ENCODE assay signal across 20 cellular contexts in the genomic region with DNA sequence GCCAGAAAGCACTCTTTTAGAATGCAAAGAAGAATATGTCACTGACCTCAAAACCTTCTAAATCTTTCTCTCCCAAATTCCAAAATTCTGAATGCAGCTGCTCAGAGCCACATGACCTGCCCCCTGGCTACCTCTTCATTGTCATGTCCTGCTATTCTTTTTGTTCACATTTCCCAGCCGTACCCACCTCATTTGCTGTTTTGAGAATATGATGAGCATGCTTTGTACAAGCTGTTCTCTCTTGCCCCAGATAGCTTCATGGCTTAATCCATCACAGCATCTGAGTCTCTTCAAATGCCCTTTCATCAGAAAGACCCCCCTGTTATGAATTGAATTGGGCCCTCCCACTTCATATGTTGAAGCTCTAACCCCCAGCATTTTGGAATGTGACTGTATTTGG.
"Had no signal": no experiment of that assay in that cellular context is flagged by ENCODE, and none has a peak within 500 bp of the region (broad histone marks: within the 10 kb centered on the region; RNA-seq: fewer than 3 reads in every experiment).

No MANE protein-coding gene starts in this region.

- H3K4me2 ChIP-seq: SK-N-SH had no signal

- FAIRE-seq: RCC 7860 had no signal

- H3K9ac ChIP-seq: SK-N-SH had no signal

- H3K9me3 ChIP-seq: SK-N-SH had no signal

- DNase-seq: KBM-7, MV-4-11, NCI-H1048, NCI-H1105, NCI-H1417, NCI-H1436 treated with DMSO at 0.1 percent for 48 hours, NCI-H1694, NCI-H187 treated with DMSO at 0.1 percent for 48 hours, NCI-H2029 treated with DMSO at 0.1 percent for 48 hours, NCI-H2171 treated with DMSO at 0.1 percent for 48 hours, NCI-H345, NCI-H446 treated with DMSO at 0.1 percent for 48 hours, NCI-H510A treated with DMSO at 0.1 percent for 48 hours, NCI-H526, Right ventricle myocardium superior, RPMI8226, SIG-M5, SK-N-SH, SW 1271 had no signal
